ENCODE assay signal across 17 cellular contexts in genomic region chr15:55649058-55649423, GRCh38.
DNase-seq lines count a peak whose midpoint lies in the region; ATAC-seq, FAIRE-seq and TF ChIP-seq lines count a peak whose summit lies in the region.
"Had no signal": no experiment of that assay in that cellular context is flagged by ENCODE, and none has a peak within 500 bp of the region (broad histone marks: within the 10 kb centered on the region; RNA-seq: fewer than 3 reads in every experiment).

No MANE protein-coding gene starts in this region.

- H3K9me3 Mint-ChIP-seq in astrocyte (ENCODE audit: unreplicated experiment), result no peaks in the 10 kb centered on the region
- H3K9me3 Mint-ChIP-seq in activated CD4-positive, alpha-beta memory T cell treated with anti-CD3 and anti-CD28 coated beads for 36 hours, result no peaks in the 10 kb centered on the region
- H3K9me3 Mint-ChIP-seq in type B pancreatic cell, result no peaks in the 10 kb centered on the region
- H3K9me3 Mint-ChIP-seq: activated T-helper 17 cell treated with anti-CD3 and anti-CD28 coated beads, Interleukin-2, amount 50 U/mL, for 72 hours had no signal

- H3K4me1 Mint-ChIP-seq in astrocyte (ENCODE audit: low read depth, unreplicated experiment) (peaks cover 22% of the 10 kb centered on the region), type B pancreatic cell (ENCODE audit: unreplicated experiment) (peaks cover 38% of the 10 kb centered on the region)
- H3K4me1 Mint-ChIP-seq in activated CD4-positive, alpha-beta memory T cell treated with anti-CD3 and anti-CD28 coated beads for 36 hours (ENCODE audit: low read depth), result no peaks in the 10 kb centered on the region
- H3K4me1 Mint-ChIP-seq: activated T-helper 17 cell treated with anti-CD3 and anti-CD28 coated beads, Interleukin-2, amount 50 U/mL, for 72 hours had no signal

- POLR2A ChIA-PET in AG04450 (lab: Yijun Ruan, JAX), result interaction anchor here (1.2 kb wide), 1 partner anchor 268 kb away, joined by 4 read pairs; no protein-coding TSS in a partner anchor
- POLR2A ChIA-PET in activated CD4-positive, alpha-beta memory T cell treated with anti-CD3 and anti-CD28 coated beads for 36 hours (lab: Charles Lee), result no interaction called here

- H3K27me3 ChIP-seq in AG04450 (ENCODE audit: control insufficient read depth, insufficient read depth, low read length) (no peaks in the 10 kb centered on the region), astrocyte (ENCODE audit: insufficient read depth, low read length) (no peaks in the 10 kb centered on the region)
- H3K27me3 ChIP-seq: adrenal gland, MG63 had no signal

- ATAC-seq in GM21825 (IDR thresholded peaks at IDR 0.05; ENCODE audit: unreplicated experiment), result no peak
- ATAC-seq: activated T-helper 17 cell treated with anti-CD3 and anti-CD28 coated beads, Interleukin-2, amount 50 U/mL, for 72 hours had no signal

- H3K27ac Mint-ChIP-seq in astrocyte (ENCODE audit: unreplicated experiment) (no peak overlapping the region), type B pancreatic cell (no peak overlapping the region)
- H3K27ac Mint-ChIP-seq in activated CD4-positive, alpha-beta memory T cell treated with anti-CD3 and anti-CD28 coated beads for 36 hours, result no peak overlapping the region
- H3K27ac Mint-ChIP-seq: activated T-helper 17 cell treated with anti-CD3 and anti-CD28 coated beads, Interleukin-2, amount 50 U/mL, for 72 hours had no signal

- H3K36me3 Mint-ChIP-seq in astrocyte (ENCODE audit: low read depth, unreplicated experiment) (no peaks in the 10 kb centered on the region), type B pancreatic cell (peaks cover 16% of the 10 kb centered on the region)
- H3K36me3 Mint-ChIP-seq in activated CD4-positive, alpha-beta memory T cell treated with anti-CD3 and anti-CD28 coated beads for 36 hours, result no peaks in the 10 kb centered on the region

- no peaks in the 10 kb centered on the region for H4K20me1 ChIP-seq in astrocyte (ENCODE audit: insufficient read depth, low read length)

- H3K27me3 Mint-ChIP-seq in astrocyte (ENCODE audit: low read depth, unreplicated experiment) (no peaks in the 10 kb centered on the region), type B pancreatic cell (no peaks in the 10 kb centered on the region)
- peaks cover 2% of the 10 kb centered on the region for H3K27me3 Mint-ChIP-seq in activated CD4-positive, alpha-beta memory T cell treated with anti-CD3 and anti-CD28 coated beads for 36 hours

- no peak overlapping the region for H3K27ac ChIP-seq in AG04450 (ENCODE audit: low read depth, low read length)
- H3K27ac ChIP-seq in astrocyte (ENCODE audit: low read depth, low read length), result no peak overlapping the region
- H3K27ac ChIP-seq: adrenal gland, left ventricle myocardium inferior, WERI-Rb-1 had no signal

- FAIRE-seq in astrocyte (lab: Jason Lieb, UNC), result no peak
- FAIRE-seq: urothelium cell line had no signal

- H3K4me1 ChIP-seq in astrocyte (ENCODE audit: insufficient read depth, low read length), result no peaks in the 10 kb centered on the region
- H3K4me1 ChIP-seq: adrenal gland, left ventricle myocardium inferior had no signal

- TF ChIP-seq CTCF in AG04450 (IDR thresholded peaks at IDR 0.05; ENCODE audit: low read depth, low read length), result no peak
- TF ChIP-seq CTCF in astrocyte (IDR thresholded peaks at IDR 0.05; ENCODE audit: insufficient read depth, low read depth, low read length), result no peak
- no peak for TF ChIP-seq CTCF in type B pancreatic cell (conservative IDR thresholded peaks at IDR 0.05)

- H3K9me3 ChIP-seq in AG04450 (ENCODE audit: control insufficient read depth, insufficient read depth, low read length) (no peaks in the 10 kb centered on the region), astrocyte (ENCODE audit: insufficient read depth, low read depth, low read length) (no peaks in the 10 kb centered on the region)
- H3K9me3 ChIP-seq: adrenal gland, left ventricle myocardium inferior, MG63 had no signal

- no peak overlapping the region for H3K9ac ChIP-seq in astrocyte (ENCODE audit: low read length)

- no peak overlapping the region for H3K4me2 ChIP-seq in astrocyte (ENCODE audit: low read length)

- DNase-seq in AG04450 (ENCODE audit: low read depth, low spot score) (peak; percentile 27), HS-5 (ENCODE audit: low read depth) (peak; percentile 36), astrocyte (ENCODE audit: low read depth) (peak; percentile 86), glomerular visceral epithelial cell (ENCODE audit: extremely low spot score) (peak; percentile 38), T1000 (lab: John Stamatoyannopoulos, UW) (no peak), type B pancreatic cell (ENCODE audit: extremely low spot score, unreplicated experiment) (no peak)
- no peak for DNase-seq in activated CD4-positive, alpha-beta memory T cell treated with anti-CD3 and anti-CD28 coated beads for 36 hours
- DNase-seq: activated CD8-positive, alpha-beta memory T cell treated with anti-CD3 and anti-CD28 coated beads for 24 hours; cortex of kidney; left ventricle myocardium inferior; MG63; posterior cingulate gyrus had no signal

- no peaks in the 10 kb centered on the region for H3K79me2 ChIP-seq in astrocyte (ENCODE audit: insufficient read depth, low read length)

- intact Hi-C loops in activated CD4-positive, alpha-beta memory T cell treated with anti-CD3 and anti-CD28 coated beads for 36 hours (cut with micrococcal nuclease), result loop anchor here (2.0 kb wide), 1 partner anchor 126 kb away; no protein-coding TSS in a partner anchor

- no peak overlapping the region for H2AFZ ChIP-seq in astrocyte (ENCODE audit: low read depth, low read length)

- H3K36me3 ChIP-seq in astrocyte (ENCODE audit: insufficient read depth, low read length), result no peaks in the 10 kb centered on the region
- H3K36me3 ChIP-seq: adrenal gland, left ventricle myocardium inferior, MG63, WERI-Rb-1 had no signal

- no peak overlapping the region for H3K4me3 ChIP-seq in AG04450 (ENCODE audit: low read depth, low read length)
- no peak overlapping the region for H3K4me3 ChIP-seq in astrocyte (ENCODE audit: insufficient read depth, low read depth, low read length)
- H3K4me3 ChIP-seq: adrenal gland, left ventricle myocardium inferior, MG63 had no signal

- CTCF ChIA-PET in AG04450 (lab: Charles Lee), result interaction anchor here (0.6 to 4.1 kb wide), 29 partner anchors 9 to 780 kb away, joined by 3 to 56 read pairs (median 4); no protein-coding TSS in a partner anchor
- CTCF ChIA-PET in activated CD4-positive, alpha-beta memory T cell treated with anti-CD3 and anti-CD28 coated beads for 36 hours (lab: Charles Lee), result interaction anchor here (0.5 to 7.9 kb wide), 21 partner anchors 10 to 779 kb away, joined by 3 to 84 read pairs (median 3); no protein-coding TSS in a partner anchor

- no peak overlapping the region for H3K4me3 Mint-ChIP-seq in astrocyte (ENCODE audit: unreplicated experiment)
- H3K4me3 Mint-ChIP-seq in activated CD4-positive, alpha-beta memory T cell treated with anti-CD3 and anti-CD28 coated beads for 36 hours, result no peak overlapping the region
- H3K4me3 Mint-ChIP-seq in type B pancreatic cell, result no peak overlapping the region
- H3K4me3 Mint-ChIP-seq: activated T-helper 17 cell treated with anti-CD3 and anti-CD28 coated beads, Interleukin-2, amount 50 U/mL, for 72 hours had no signal

Comparison
In these comparisons a context has a peak if more than half of its experiments do, and no peak if none do; other contexts are left out.
1. DNase-seq: peak in AG04450 (single experiment), HS-5 (single experiment), astrocyte (single experiment) and glomerular visceral epithelial cell (single experiment); none in T1000 (single experiment), activated CD4-positive, alpha-beta memory T cell treated with anti-CD3 and anti-CD28 coated beads for 36 hours (single experiment) and type B pancreatic cell (single experiment).